In the genomic region with DNA sequence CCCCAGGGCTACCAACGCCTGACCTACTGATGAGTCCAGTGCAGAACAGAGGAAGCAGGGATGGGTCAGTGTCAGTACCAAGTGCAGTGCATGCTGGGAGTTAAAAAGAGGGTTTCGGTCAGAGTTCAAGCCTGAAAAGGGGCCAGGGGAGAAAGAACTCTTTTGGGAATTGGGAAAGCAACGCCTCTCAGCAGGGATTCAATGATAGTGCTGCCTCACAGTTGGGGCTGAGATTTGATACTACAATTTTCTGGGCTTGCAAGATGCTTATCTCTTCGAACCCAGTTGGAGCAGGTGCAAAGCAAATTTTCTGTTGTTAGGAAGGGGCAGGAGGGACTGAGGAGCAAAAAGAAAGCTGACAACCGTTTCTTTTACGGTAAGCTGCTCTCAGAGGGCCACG, we compare ENCODE assay signal across 1 cellular context.
TF ChIP-seq lines count a peak whose summit lies in the region.

No MANE protein-coding gene starts in this region.

TF ChIP-seq in HEK293, 187 proteins besides CTCF, POLR2A, EP300 and RAD21 (continued from another document and continues in another):
- TF ChIP-seq, protein P1, sequence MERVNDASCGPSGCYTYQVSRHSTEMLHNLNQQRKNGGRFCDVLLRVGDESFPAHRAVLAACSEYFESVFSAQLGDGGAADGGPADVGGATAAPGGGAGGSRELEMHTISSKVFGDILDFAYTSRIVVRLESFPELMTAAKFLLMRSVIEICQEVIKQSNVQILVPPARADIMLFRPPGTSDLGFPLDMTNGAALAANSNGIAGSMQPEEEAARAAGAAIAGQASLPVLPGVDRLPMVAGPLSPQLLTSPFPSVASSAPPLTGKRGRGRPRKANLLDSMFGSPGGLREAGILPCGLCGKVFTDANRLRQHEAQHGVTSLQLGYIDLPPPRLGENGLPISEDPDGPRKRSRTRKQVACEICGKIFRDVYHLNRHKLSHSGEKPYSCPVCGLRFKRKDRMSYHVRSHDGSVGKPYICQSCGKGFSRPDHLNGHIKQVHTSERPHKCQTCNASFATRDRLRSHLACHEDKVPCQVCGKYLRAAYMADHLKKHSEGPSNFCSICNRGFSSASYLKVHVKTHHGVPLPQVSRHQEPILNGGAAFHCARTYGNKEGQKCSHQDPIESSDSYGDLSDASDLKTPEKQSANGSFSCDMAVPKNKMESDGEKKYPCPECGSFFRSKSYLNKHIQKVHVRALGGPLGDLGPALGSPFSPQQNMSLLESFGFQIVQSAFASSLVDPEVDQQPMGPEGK (tag by site-specific recombination; IDR thresholded peaks at IDR 0.05) = no peak
- TF ChIP-seq OSR2 (tag by site-specific recombination; IDR thresholded peaks at IDR 0.05) (peak; percentile 77), ZNF157 (tag by site-specific recombination; IDR thresholded peaks at IDR 0.05) (no peak), KLF8 (tag by site-specific recombination; IDR thresholded peaks at IDR 0.05) (0 out of 2 replicates have a peak, but pooled peaks have one; percentile 45), ZNF433 (tag by site-specific recombination; IDR thresholded peaks at IDR 0.05; ENCODE audit: low read depth) (no peak), ZNF843 (tag by site-specific recombination; IDR thresholded peaks at IDR 0.05) (peak; percentile 87), ZNF629 (tag by site-specific recombination; IDR thresholded peaks at IDR 0.05) (0 out of 2 replicates have a peak, but pooled peaks have one; percentile 17), ZBTB21 (tag by site-specific recombination; IDR thresholded peaks at IDR 0.05) (0 out of 2 replicates have a peak, but pooled peaks have one; percentile 16), GLI2 (tag by site-specific recombination; IDR thresholded peaks at IDR 0.05; ENCODE audit: borderline replicate concordance, low read depth) (peak; percentile 28; the same call in 1 of the 2 replicates), ZNF660 (tag by site-specific recombination; IDR thresholded peaks at IDR 0.05) (0 out of 2 replicates have a peak, but pooled peaks have one; percentile 40), ZNF449 (tag by site-specific recombination; IDR thresholded peaks at IDR 0.05) (peak; percentile 66), ZNF155 (tag by site-specific recombination; IDR thresholded peaks at IDR 0.05) (no peak), ZNF10 (tag by site-specific recombination; IDR thresholded peaks at IDR 0.05) (no peak), ZBTB7A (tag by site-specific recombination; IDR thresholded peaks at IDR 0.05; ENCODE audit: low read depth) (no peak), FEZF1 (tag by site-specific recombination; IDR thresholded peaks at IDR 0.05) (peak; percentile 86), ZNF580 (tag by site-specific recombination; IDR thresholded peaks at IDR 0.05) (0 out of 2 replicates have a peak, but pooled peaks have one; percentile 48), ZSCAN16 (tag by site-specific recombination; IDR thresholded peaks at IDR 0.05) (no peak), ZNF704 (tag by site-specific recombination; IDR thresholded peaks at IDR 0.05) (no peak), TRIM28 (IDR thresholded peaks at IDR 0.05; ENCODE audit: borderline replicate concordance, low read length) (peak; percentile 59; the same call in 1 of the 2 replicates), IKZF3 (tag by site-specific recombination; IDR thresholded peaks at IDR 0.05) (peak; percentile 78), KLF9 (tag by site-specific recombination; IDR thresholded peaks at IDR 0.05; ENCODE audit: low read depth) (no peak), ZNF423 (tag by site-specific recombination; IDR thresholded peaks at IDR 0.05) (peak; percentile 90), ZNF280D (tag by site-specific recombination; IDR thresholded peaks at IDR 0.05) (no peak), REST (tag by site-specific recombination; IDR thresholded peaks at IDR 0.05) (peak; percentile 34; the same call in 1 of the 2 replicates), ZIC2 (tag by site-specific recombination; IDR thresholded peaks at IDR 0.05) (peak; percentile 96)
- TF ChIP-seq, protein P2, sequence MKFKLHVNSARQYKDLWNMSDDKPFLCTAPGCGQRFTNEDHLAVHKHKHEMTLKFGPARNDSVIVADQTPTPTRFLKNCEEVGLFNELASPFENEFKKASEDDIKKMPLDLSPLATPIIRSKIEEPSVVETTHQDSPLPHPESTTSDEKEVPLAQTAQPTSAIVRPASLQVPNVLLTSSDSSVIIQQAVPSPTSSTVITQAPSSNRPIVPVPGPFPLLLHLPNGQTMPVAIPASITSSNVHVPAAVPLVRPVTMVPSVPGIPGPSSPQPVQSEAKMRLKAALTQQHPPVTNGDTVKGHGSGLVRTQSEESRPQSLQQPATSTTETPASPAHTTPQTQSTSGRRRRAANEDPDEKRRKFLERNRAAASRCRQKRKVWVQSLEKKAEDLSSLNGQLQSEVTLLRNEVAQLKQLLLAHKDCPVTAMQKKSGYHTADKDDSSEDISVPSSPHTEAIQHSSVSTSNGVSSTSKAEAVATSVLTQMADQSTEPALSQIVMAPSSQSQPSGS (tag by site-specific recombination; IDR thresholded peaks at IDR 0.05; ENCODE audit: low read depth) = no peak
- TF ChIP-seq, protein P3, sequence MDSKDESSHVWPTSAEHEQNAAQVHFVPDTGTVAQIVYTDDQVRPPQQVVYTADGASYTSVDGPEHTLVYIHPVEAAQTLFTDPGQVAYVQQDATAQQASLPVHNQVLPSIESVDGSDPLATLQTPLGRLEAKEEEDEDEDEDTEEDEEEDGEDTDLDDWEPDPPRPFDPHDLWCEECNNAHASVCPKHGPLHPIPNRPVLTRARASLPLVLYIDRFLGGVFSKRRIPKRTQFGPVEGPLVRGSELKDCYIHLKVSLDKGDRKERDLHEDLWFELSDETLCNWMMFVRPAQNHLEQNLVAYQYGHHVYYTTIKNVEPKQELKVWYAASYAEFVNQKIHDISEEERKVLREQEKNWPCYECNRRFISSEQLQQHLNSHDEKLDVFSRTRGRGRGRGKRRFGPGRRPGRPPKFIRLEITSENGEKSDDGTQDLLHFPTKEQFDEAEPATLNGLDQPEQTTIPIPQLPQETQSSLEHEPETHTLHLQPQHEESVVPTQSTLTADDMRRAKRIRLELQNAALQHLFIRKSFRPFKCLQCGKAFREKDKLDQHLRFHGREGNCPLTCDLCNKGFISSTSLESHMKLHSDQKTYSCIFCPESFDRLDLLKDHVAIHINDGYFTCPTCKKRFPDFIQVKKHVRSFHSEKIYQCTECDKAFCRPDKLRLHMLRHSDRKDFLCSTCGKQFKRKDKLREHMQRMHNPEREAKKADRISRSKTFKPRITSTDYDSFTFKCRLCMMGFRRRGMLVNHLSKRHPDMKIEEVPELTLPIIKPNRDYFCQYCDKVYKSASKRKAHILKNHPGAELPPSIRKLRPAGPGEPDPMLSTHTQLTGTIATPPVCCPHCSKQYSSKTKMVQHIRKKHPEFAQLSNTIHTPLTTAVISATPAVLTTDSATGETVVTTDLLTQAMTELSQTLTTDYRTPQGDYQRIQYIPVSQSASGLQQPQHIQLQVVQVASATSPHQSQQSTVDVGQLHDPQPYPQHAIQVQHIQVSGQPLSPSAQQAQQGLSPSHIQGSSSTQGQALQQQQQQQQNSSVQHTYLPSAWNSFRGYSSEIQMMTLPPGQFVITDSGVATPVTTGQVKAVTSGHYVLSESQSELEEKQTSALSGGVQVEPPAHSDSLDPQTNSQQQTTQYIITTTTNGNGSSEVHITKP (tag by site-specific recombination; IDR thresholded peaks at IDR 0.05) = 0 out of 2 replicates have a peak, but pooled peaks have one; percentile 21
- TF ChIP-seq, protein P4, sequence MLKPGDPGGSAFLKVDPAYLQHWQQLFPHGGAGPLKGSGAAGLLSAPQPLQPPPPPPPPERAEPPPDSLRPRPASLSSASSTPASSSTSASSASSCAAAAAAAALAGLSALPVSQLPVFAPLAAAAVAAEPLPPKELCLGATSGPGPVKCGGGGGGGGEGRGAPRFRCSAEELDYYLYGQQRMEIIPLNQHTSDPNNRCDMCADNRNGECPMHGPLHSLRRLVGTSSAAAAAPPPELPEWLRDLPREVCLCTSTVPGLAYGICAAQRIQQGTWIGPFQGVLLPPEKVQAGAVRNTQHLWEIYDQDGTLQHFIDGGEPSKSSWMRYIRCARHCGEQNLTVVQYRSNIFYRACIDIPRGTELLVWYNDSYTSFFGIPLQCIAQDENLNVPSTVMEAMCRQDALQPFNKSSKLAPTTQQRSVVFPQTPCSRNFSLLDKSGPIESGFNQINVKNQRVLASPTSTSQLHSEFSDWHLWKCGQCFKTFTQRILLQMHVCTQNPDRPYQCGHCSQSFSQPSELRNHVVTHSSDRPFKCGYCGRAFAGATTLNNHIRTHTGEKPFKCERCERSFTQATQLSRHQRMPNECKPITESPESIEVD (tag by site-specific recombination; IDR thresholded peaks at IDR 0.05) = peak; percentile 72
- TF ChIP-seq, protein P5, sequence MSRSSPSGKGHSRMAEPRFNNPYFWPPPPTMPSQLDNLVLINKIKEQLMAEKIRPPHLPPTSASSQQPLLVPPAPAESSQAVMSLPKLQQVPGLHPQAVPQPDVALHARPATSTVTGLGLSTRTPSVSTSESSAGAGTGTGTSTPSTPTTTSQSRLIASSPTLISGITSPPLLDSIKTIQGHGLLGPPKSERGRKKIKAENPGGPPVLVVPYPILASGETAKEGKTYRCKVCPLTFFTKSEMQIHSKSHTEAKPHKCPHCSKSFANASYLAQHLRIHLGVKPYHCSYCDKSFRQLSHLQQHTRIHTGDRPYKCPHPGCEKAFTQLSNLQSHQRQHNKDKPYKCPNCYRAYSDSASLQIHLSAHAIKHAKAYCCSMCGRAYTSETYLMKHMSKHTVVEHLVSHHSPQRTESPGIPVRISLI (tag by site-specific recombination; IDR thresholded peaks at IDR 0.05) = no peak
- TF ChIP-seq, protein P6, sequence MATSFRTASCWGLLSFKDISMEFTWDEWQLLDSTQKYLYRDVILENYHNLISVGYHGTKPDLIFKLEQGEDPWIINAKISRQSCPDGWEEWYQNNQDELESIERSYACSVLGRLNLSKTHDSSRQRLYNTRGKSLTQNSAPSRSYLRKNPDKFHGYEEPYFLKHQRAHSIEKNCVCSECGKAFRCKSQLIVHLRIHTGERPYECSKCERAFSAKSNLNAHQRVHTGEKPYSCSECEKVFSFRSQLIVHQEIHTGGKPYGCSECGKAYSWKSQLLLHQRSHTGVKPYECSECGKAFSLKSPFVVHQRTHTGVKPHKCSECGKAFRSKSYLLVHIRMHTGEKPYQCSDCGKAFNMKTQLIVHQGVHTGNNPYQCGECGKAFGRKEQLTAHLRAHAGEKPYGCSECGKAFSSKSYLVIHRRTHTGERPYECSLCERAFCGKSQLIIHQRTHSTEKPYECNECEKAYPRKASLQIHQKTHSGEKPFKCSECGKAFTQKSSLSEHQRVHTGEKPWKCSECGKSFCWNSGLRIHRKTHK (tag by site-specific recombination; IDR thresholded peaks at IDR 0.05) = no peak
